Comparison of ENCODE assay signal across 33 cellular contexts in the genomic region with DNA sequence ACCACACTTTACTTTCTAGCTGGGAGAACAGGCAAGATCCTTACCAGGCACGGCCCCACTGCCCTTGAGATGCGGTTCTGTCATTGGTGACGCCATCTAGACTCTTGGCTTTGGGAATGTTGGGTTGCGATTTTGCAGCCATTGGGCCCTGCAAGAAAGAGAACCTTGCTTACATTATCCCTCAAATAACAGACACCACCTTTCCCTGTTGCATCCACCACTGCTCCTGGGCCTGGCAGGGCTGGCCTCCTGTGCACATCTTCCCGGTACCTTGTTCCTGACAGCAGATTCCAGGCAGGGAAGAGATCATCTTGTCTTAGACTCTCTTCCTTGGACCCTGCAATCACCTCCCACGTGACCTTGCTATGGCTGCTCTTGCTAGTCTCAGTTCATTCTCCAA.
"Had no signal": no experiment of that assay in that cellular context is flagged by ENCODE, and none has a peak within 500 bp of the region (broad histone marks: within the 10 kb centered on the region; RNA-seq: fewer than 3 reads in every experiment).

No MANE protein-coding gene starts in this region.

- H3K9ac ChIP-seq: KMS-11, SK-N-SH had no signal

- H3K4me3 ChIP-seq: cardiac muscle cell, Peyer's patch, SJSA1 had no signal

- H3K27me3 ChIP-seq: cardiac muscle cell, Peyer's patch, SJSA1 had no signal

- H3K9me3 ChIP-seq: Peyer's patch, SJSA1 had no signal

- ATAC-seq: activated T-cell treated with anti-CD3 and anti-CD28 coated beads, Interleukin-2, amount 50 U/mL, for 4 hours; PC-3 had no signal

- H3K27me3 Mint-ChIP-seq: activated CD4-positive, alpha-beta memory T cell treated with anti-CD3 and anti-CD28 coated beads for 36 hours; activated naive CD8-positive, alpha-beta T cell treated with anti-CD3 and anti-CD28 coated beads for 36 hours had no signal

- DNase-seq: activated CD4-positive, alpha-beta memory T cell treated with anti-CD3 and anti-CD28 coated beads for 36 hours; activated CD4-positive, alpha-beta T cell treated with anti-CD3 and anti-CD28 coated beads for 4 hours; activated CD4-positive, alpha-beta T cell treated with anti-CD3 and anti-CD28 coated beads, Interleukin-2, amount 50 U/mL, for 1 hour; activated CD4-positive, CD25-positive, alpha-beta regulatory T cell treated with anti-CD3 and anti-CD28 coated beads, Interleukin-2, amount 50 U/mL, for 72 hours; activated CD8-positive, alpha-beta memory T cell treated with anti-CD3 and anti-CD28 coated beads, Interleukin-2, amount 50 U/mL, for 4 hours; activated naive CD4-positive, alpha-beta T cell; activated naive CD4-positive, alpha-beta T cell treated with anti-CD3 and anti-CD28 coated beads, Interleukin-2, amount 50 U/mL, for 16 hours; activated naive CD8-positive, alpha-beta T cell treated with anti-CD3 and anti-CD28 coated beads for 36 hours; activated T-cell treated with anti-CD3 and anti-CD28 coated beads for 4 hours; activated T-cell treated with anti-CD3 and anti-CD28 coated beads, Interleukin-2, amount 50 U/mL, for 4 hours; amniotic stem cell; aorta; MM.1S; MV-4-11; NCI-H1092; NCI-H1436 treated with DMSO at 0.1 percent for 48 hours; NCI-H1694 treated with DMSO at 0.1 percent for 48 hours; NCI-H2029; NCI-H510A; NCI-H526; NCI-H748 treated with DMSO at 0.1 percent for 48 hours; NK-92 treated with Interleukin-12 subunit alpha and Interleukin-12 subunit beta, amount 100 ng/mL, for 24 hours; PC-3; SHP77 treated with DMSO at 0.1 percent for 48 hours; SK-N-SH had no signal

- H3K4me2 ChIP-seq: KMS-11, SK-N-SH had no signal

- H3K27ac Mint-ChIP-seq: activated CD4-positive, alpha-beta memory T cell treated with anti-CD3 and anti-CD28 coated beads for 36 hours; activated naive CD8-positive, alpha-beta T cell treated with anti-CD3 and anti-CD28 coated beads for 36 hours; activated T-helper 1 cell treated with anti-CD3 and anti-CD28 coated beads, Interleukin-12 subunit alpha, Interleukin-12 subunit beta, Interleukin-2, Interleukin-4 antibody, amounts not matched to agents 30 ng/mL and 10 ng/mL and 1 ng/mL, durations not matched to agents 14 hours and 24 hours and 36 hours; T-helper 1 cell treated with Interleukin-12 subunit alpha and Interleukin-12 subunit beta and Interleukin-4 antibody, amounts not matched to agents 30 μg/mL and 1 μg/mL, for 36 hours; T-helper 2 cell treated with Interferon-gamma antibody and Interleukin-4, amounts not matched to agents 5 μg/mL and 100 μg/mL, for 36 hours had no signal

- H3K4me3 Mint-ChIP-seq: activated CD4-positive, alpha-beta memory T cell treated with anti-CD3 and anti-CD28 coated beads for 36 hours; activated naive CD8-positive, alpha-beta T cell treated with anti-CD3 and anti-CD28 coated beads for 36 hours; activated T-cell treated with anti-CD3 and anti-CD28 coated beads, Interleukin-2, amount 50 U/mL, for 4 hours; activated T-helper 1 cell treated with anti-CD3 and anti-CD28 coated beads, Interleukin-12 subunit alpha, Interleukin-12 subunit beta, Interleukin-2, Interleukin-4 antibody, amounts not matched to agents 30 ng/mL and 10 ng/mL and 1 ng/mL, durations not matched to agents 14 hours and 24 hours and 36 hours; T-helper 1 cell treated with Interleukin-12 subunit alpha and Interleukin-12 subunit beta and Interleukin-4 antibody, amounts not matched to agents 30 μg/mL and 1 μg/mL, for 36 hours; T-helper 2 cell treated with Interferon-gamma antibody and Interleukin-4, amounts not matched to agents 5 μg/mL and 100 μg/mL, for 36 hours had no signal

- H3K27ac ChIP-seq: cardiac muscle cell, KMS-11, Peyer's patch, RWPE1, SJSA1 had no signal
